ENCODE assay signal across 10 cellular contexts in genomic region chr9:89815903-89816573, GRCh38.
DNase-seq lines count a peak whose midpoint lies in the region; ATAC-seq and FAIRE-seq lines count a peak whose summit lies in the region.
"Had no signal": no experiment of that assay in that cellular context is flagged by ENCODE, and none has a peak within 500 bp of the region (broad histone marks: within the 10 kb centered on the region; RNA-seq: fewer than 3 reads in every experiment).

No MANE protein-coding gene starts in this region.

- DNase-seq in medulla oblongata (ENCODE audit: extremely low spot score) (peak; percentile 37), GF-D8 (lab: John Stamatoyannopoulos, UW) (no peak), GM03348 (ENCODE audit: low spot score) (no peak), urothelium cell line (ENCODE audit: low spot score) (no peak), HuH-7 (ENCODE audit: low spot score) (no peak)
- DNase-seq: activated T-cell treated with anti-CD3 and anti-CD28 coated beads, Interleukin-2, amount 50 U/mL, for 24 hours; pancreas had no signal

- no peak for FAIRE-seq in urothelium cell line (lab: Jason Lieb, UNC)
- FAIRE-seq: pancreas had no signal

- peak; percentile 80 for ATAC-seq in GM18508 (IDR thresholded peaks at IDR 0.05; ENCODE audit: insufficient read depth, unreplicated experiment)
- peak; percentile 86 for ATAC-seq in GM21423 (IDR thresholded peaks at IDR 0.05; ENCODE audit: unreplicated experiment)
- ATAC-seq in HG03439 (IDR thresholded peaks at IDR 0.05; ENCODE audit: unreplicated experiment), result peak; percentile 87
